In genomic region chr11:87300640-87301381, GRCh38 we compare ENCODE assay signal across 12 cellular contexts.
DNase-seq lines count a peak whose midpoint lies in the region; ATAC-seq lines count a peak whose summit lies in the region.
"Had no signal": no experiment of that assay in that cellular context is flagged by ENCODE, and none has a peak within 500 bp of the region (broad histone marks: within the 10 kb centered on the region; RNA-seq: fewer than 3 reads in every experiment).

No MANE protein-coding gene starts in this region.

- peak; percentile 56 for DNase-seq in NCI-H2029 treated with DMSO at 0.1 percent for 48 hours (lab: John Stamatoyannopoulos, UW)
- peak; percentile 21 for DNase-seq in iris pigment epithelial cell (ENCODE audit: low read depth)
- no peak for DNase-seq in NCI-H1930 (lab: John Stamatoyannopoulos, UW)
- no peak for DNase-seq in stimulated activated naive CD4-positive, alpha-beta T cell treated with Interleukin-2 at 50 U/mL for 16 hours (lab: John Stamatoyannopoulos, UW)
- DNase-seq in NOMO-1 (lab: John Stamatoyannopoulos, UW; ENCODE audit: unreplicated experiment in 2 of 2): no peak
- DNase-seq: left cardiac atrium; NCI-H1694; stimulated activated naive CD4-positive, alpha-beta T cell; T-cell had no signal

- ATAC-seq in GM18517 (IDR thresholded peaks at IDR 0.05; ENCODE audit: unreplicated experiment): peak; percentile 77
- peak; percentile 76 for ATAC-seq in GM21723 (IDR thresholded peaks at IDR 0.05; ENCODE audit: unreplicated experiment)
- ATAC-seq in HG02840 (IDR thresholded peaks at IDR 0.05; ENCODE audit: low FRiP score, unreplicated experiment): no peak
- ATAC-seq: left cardiac atrium, T-cell had no signal

Comparison
In these comparisons a context has a peak if more than half of its experiments do, and no peak if none do; other contexts are left out.
1. DNase-seq: peak in NCI-H2029 treated with DMSO at 0.1 percent for 48 hours (single experiment) and iris pigment epithelial cell (single experiment); none in NCI-H1930 (0 of 2), stimulated activated naive CD4-positive, alpha-beta T cell treated with Interleukin-2 at 50 U/mL for 16 hours (single experiment) and NOMO-1 (0 of 2).